In the genomic region with DNA sequence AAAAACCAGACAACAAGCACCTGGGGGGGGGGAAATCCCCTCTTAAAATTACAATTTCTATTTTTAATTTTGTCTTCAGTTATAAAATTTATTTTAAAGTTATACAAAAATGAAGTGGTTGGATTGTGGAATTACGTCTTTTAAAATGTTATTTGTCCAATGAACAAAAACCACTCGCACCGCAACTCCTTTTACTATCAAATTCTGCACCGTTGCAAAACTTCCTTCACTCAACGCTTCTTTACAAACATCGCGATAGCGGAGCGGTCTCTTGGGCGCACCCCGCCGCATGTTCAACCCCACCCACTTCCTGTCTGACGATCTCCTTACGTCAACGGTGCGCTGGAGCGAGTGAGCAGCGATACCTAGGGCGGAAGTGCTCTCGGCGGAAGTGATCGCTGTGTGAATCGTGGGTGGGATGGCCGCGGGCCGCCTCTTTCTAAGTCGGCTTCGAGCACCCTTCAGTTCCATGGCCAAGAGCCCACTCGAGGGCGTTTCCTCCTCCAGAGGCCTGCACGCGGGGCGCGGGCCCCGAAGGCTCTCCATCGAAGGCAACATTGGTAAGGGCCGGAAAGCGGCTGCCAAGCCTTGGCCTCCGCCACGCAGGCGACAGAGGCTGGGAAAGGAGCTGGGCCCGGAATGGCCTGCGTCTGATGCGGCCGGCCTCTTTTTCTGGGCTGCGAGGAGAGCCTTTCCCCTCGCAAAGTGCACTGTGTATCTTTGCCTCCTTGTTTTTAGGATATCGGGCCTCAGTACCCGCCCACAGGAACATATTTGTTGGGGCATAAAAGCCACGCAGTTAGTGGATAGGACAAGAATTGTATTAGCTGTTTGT, we compare ENCODE assay signal across 8 cellular contexts. TPM values are rescaled to one million over a fixed set of nuclear protein-coding genes. Genes with fewer than 3 reads are reported as not detected.
DNase-seq lines count a peak whose midpoint lies in the region; ATAC-seq, FAIRE-seq and TF ChIP-seq lines count a peak whose summit lies in the region.

A gene (plus strand): TSS at position 388 of the 835 bp plus-strand sequence. CDS start 31 bp downstream, at position 419.

- peak within 1 kb of the TSS; percentile 90 to 94 (median 91) for H3K4me3 Mint-ChIP-seq in T-cell

- H3K27ac ChIP-seq in adipose tissue (ENCODE audit: low read depth, low read length) (peak within 1 kb of the TSS; percentile 15), cardiac muscle cell (peak within 1 kb of the TSS; percentile 85), parathyroid adenoma (peak within 1 kb of the TSS; percentile 86), tibial nerve (peak within 1 kb of the TSS; percentile 88 to 98 (median 95))

- peak; percentile 96 to 99 for TF ChIP-seq EP300 in tibial nerve (IDR thresholded peaks at IDR 0.05)

- H3K36me3 Mint-ChIP-seq in T-cell: peaks cover 16% of the 10 kb centered on the region

- H3K4me3 ChIP-seq in cardiac muscle cell (peak within 1 kb of the TSS; percentile 43), parathyroid adenoma (ENCODE audit: low read depth, low read length) (peak within 1 kb of the TSS; percentile 65), tibial nerve (peak within 1 kb of the TSS; percentile 64 to 88 (median 74))

- H3K4me1 ChIP-seq in cardiac muscle cell (ENCODE audit: low read depth) (peaks cover 12% of the 10 kb centered on the region), parathyroid adenoma (no peaks in the 10 kb centered on the region), tibial nerve (peaks cover 0 to 47% (median 22%) of the 10 kb centered on the region in 4 donors)

- peak within 1 kb of the TSS; percentile 48 for H3K4me2 ChIP-seq in parathyroid adenoma (ENCODE audit: low read length)

- peaks cover 39 to 52% (median 50%) of the 10 kb centered on the region in 3 donors for H3K4me1 Mint-ChIP-seq in T-cell

- peak within 1 kb of the TSS; percentile 94 to 96 for H3K27ac Mint-ChIP-seq in T-cell

- POLR2A ChIA-PET in T-cell (lab: Charles Lee): interaction anchor here in 1 of 2 donors (0.5 kb wide), 1 partner anchor 61 kb away, joined by 3 read pairs; no protein-coding TSS in a partner anchor

- H2AFZ ChIP-seq in parathyroid adenoma: peak within 1 kb of the TSS; percentile 88

- H3K36me3 ChIP-seq in cardiac muscle cell (no peaks in the 10 kb centered on the region), parathyroid adenoma (ENCODE audit: control insufficient read depth, insufficient read depth, low read length) (no peaks in the 10 kb centered on the region), tibial nerve (no peaks in the 10 kb centered on the region)

- CTCF ChIA-PET in T-cell (lab: Charles Lee): interaction anchor here in 1 of 2 donors (1.2 kb wide), 1 partner anchor 12 kb away, joined by 4 read pairs; no protein-coding TSS in a partner anchor

- no peaks in the 10 kb centered on the region for H3K9me3 Mint-ChIP-seq in T-cell

- H3K9me3 ChIP-seq in cardiac muscle cell (ENCODE audit: low read depth) (no peaks in the 10 kb centered on the region), parathyroid adenoma (ENCODE audit: control insufficient read depth, low read length) (no peaks in the 10 kb centered on the region), tibial nerve (no peaks in the 10 kb centered on the region)

- peak; percentile 100 for FAIRE-seq in GM12891 (lab: Jason Lieb, UNC)

- peaks cover 14% of the 10 kb centered on the region for H3K79me2 ChIP-seq in parathyroid adenoma

- peak within 1 kb of the TSS; percentile 33 for H3K9ac ChIP-seq in parathyroid adenoma

- TF ChIP-seq POLR2A in GM12891 (IDR thresholded peaks at IDR 0.05; ENCODE audit: low read depth, low read length) (peak; percentile 96), tibial nerve (IDR thresholded peaks at IDR 0.05) (peak; percentile 87 to 95)

- DNase-seq in GM12891 (ENCODE audit: insufficient read length, low spot score): peak; percentile 82
- DNase-seq in NCI-H1436 treated with DMSO at 0.1 percent for 48 hours (lab: John Stamatoyannopoulos, UW): peak; percentile 94
- DNase-seq in T-cell: peak; percentile 85 to 99 (median 98)
- peak; percentile 99 to 100 for DNase-seq in cardiac muscle cell (ENCODE audit: low read depth in 1 of 2, low spot score in 1 of 2)
- DNase-seq in tibial nerve (ENCODE audit: low spot score in 2 of 2): peak; percentile 96 to 99

- peaks cover 11% of the 10 kb centered on the region for H3K27me3 ChIP-seq in cardiac muscle cell
- no peaks in the 10 kb centered on the region for H3K27me3 ChIP-seq in parathyroid adenoma (ENCODE audit: control insufficient read depth, insufficient read depth, low read length)
- no peaks in the 10 kb centered on the region for H3K27me3 ChIP-seq in tibial nerve

- TF ChIP-seq CTCF in cardiac muscle cell (IDR thresholded peaks at IDR 0.05; ENCODE audit: low read depth, low read length) (no peak), parathyroid adenoma (IDR thresholded peaks at IDR 0.05) (no peak), tibial nerve (IDR thresholded peaks at IDR 0.05) (peak in 1 of 5 experiments; percentile 34)

- no peaks in the 10 kb centered on the region for H3K27me3 Mint-ChIP-seq in T-cell

- peak; percentile 99 for ATAC-seq in HG02840 (IDR thresholded peaks at IDR 0.05; ENCODE audit: low FRiP score, unreplicated experiment)
- ATAC-seq in T-cell (replicated peaks in 1 of 4): peak; percentile 99 to 100 (median 99)

- WGBS in adipose tissue, 3 donors: 0% methylated on average over 50 of the region's 50 CpGs
- 0 to 1% methylated on average over 44 to 49 of the region's 50 CpGs for WGBS in tibial nerve, 2 donors

TF ChIP-seq in GM12891, 5 proteins besides CTCF, POLR2A, EP300 and RAD21:
- TF ChIP-seq POLR2AphosphoS5 (IDR thresholded peaks at IDR 0.05; ENCODE audit: low read depth, low read length) (peak; percentile 97), SPI1 (IDR thresholded peaks at IDR 0.05; ENCODE audit: low read depth, low read length) (peak; percentile 93), PAX5 (IDR thresholded peaks at IDR 0.05; ENCODE audit: insufficient read depth, low read length, severe bottlenecking) (peak; percentile 27), POU2F2 (IDR thresholded peaks at IDR 0.05; ENCODE audit: low read depth, low read length) (peak; percentile 82; the same call in 1 of the 2 replicates), TAF1 (IDR thresholded peaks at IDR 0.05; ENCODE audit: low read depth, low read length) (peak; percentile 91)

RNA-seq across cellular contexts. Expression of the gene that starts here (rescaled TPM):
- polyA plus RNA-seq in GM12891 (2012; ENCODE audit: low read depth, missing spikeins): 110 TPM
- total RNA-seq in T-cell: 10 to 100 TPM; 44.0 to 70.2 (median 62.5) TPM
- 100 to 1,000 TPM in 1 of 3 donors, 10 to 100 TPM in 2; 34.9 to 104 (median 63.2) TPM for polyA plus RNA-seq in adipose tissue
- 51.9 and 68.9 TPM in 2 replicates for total RNA-seq in cardiac muscle cell
- 127 and 130 TPM in 2 replicates for polyA plus RNA-seq in cardiac muscle cell
- 10 to 100 TPM; 36.9 to 63.9 (median 44.0) TPM for total RNA-seq in tibial nerve

Comparison
In these comparisons a context has a peak if more than half of its experiments do, and no peak if none do; other contexts are left out.
1. Peak in every context shown above with its lines: DNase-seq, ATAC-seq, H3K4me3 ChIP-seq and H3K27ac ChIP-seq.
2. H3K27ac ChIP-seq: peak in every context shown above with its lines; median percentile 95 in tibial nerve; 86 in parathyroid adenoma; 85 in cardiac muscle cell; 15 in adipose tissue.